10 cellular contexts compared by ENCODE assay signal in the genomic region with DNA sequence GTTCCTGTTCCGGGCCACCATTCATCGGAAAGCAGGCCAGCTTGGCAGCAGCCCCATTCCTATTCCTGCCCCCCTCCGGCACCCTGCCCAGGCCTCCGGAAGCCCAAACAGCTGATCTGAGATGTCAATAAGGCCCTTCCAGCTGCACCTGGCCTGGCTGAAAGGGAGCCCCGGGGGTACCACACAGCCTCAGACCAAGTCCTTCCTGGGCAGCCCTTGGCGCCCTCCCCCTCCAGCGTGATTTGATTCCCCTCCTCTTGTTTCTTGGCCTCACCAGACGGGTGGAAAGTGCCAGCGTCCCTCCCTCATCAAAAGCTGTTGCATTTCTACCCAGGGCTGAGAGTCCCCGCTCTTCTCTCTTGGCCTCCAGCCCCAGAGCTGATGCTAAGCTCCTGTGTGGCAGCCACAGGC.
A peak's percentile ranks its signal among the peaks of the same experiment; 100 is the strongest.
DNase-seq lines count a peak whose midpoint lies in the region; TF ChIP-seq lines count a peak whose summit lies in the region.
"Had no signal": no experiment of that assay in that cellular context is flagged by ENCODE, and none has a peak within 500 bp of the region (broad histone marks: within the 10 kb centered on the region; RNA-seq: fewer than 3 reads in every experiment).

No MANE protein-coding gene starts in this region.

- H3K9ac ChIP-seq in MM.1S (ENCODE audit: low read length) = no peak overlapping the region
- H3K9ac ChIP-seq: KMS-11 had no signal

- H3K27ac ChIP-seq in MM.1S (ENCODE audit: low read length) (no peak overlapping the region), prostate gland (no peak overlapping the region)
- H3K27ac ChIP-seq: KMS-11 had no signal

- no peaks in the 10 kb centered on the region for H3F3A ChIP-seq in MM.1S (ENCODE audit: insufficient read depth, low read length)

- no peak overlapping the region for H3K4me2 ChIP-seq in MM.1S (ENCODE audit: low read depth, low read length)
- H3K4me2 ChIP-seq: KMS-11 had no signal

- DNase-seq in DMS153 treated with DMSO at 0.1 percent for 48 hours (lab: John Stamatoyannopoulos, UW; ENCODE audit: unreplicated experiment) (peak; percentile 76), NCI-H345 (lab: John Stamatoyannopoulos, UW) (peak; percentile 74), dermis blood vessel endothelial cell (peak; percentile 46), nucleus accumbens (lab: John Stamatoyannopoulos, UW) (peak in 54 of 56 donors; percentile 10 to 91 (median 67)), MM.1S (no peak), amniotic stem cell (lab: John Stamatoyannopoulos, UW) (no peak), NOMO-1 (lab: John Stamatoyannopoulos, UW; ENCODE audit: unreplicated experiment in 2 of 2) (no peak), prostate gland (ENCODE audit: low spot score) (no peak)
- DNase-seq: small intestine had no signal

- H3K9me3 ChIP-seq in MM.1S (replicated peaks; ENCODE audit: insufficient read depth, low read length) (no peaks in the 10 kb centered on the region), prostate gland (no peaks in the 10 kb centered on the region)

- WGBS in prostate gland = 11% methylated on average over 10 of the region's 10 CpGs

- H3K9me2 ChIP-seq in MM.1S (replicated peaks; ENCODE audit: insufficient read depth, low read length) = no peaks in the 10 kb centered on the region

- no peak for TF ChIP-seq POLR2A in prostate gland (IDR thresholded peaks at IDR 0.05)

- intact Hi-C loops in prostate gland (cut with DNase I) = no loop called here

- H3K4me3 ChIP-seq in MM.1S (ENCODE audit: low read length) (no peak overlapping the region), prostate gland (no peak overlapping the region)

- H2AFZ ChIP-seq in MM.1S (ENCODE audit: low read length) = no peak overlapping the region

- no peaks in the 10 kb centered on the region for H4K20me1 ChIP-seq in MM.1S (ENCODE audit: insufficient read depth, low read length)

- no peak for TF ChIP-seq CTCF in MM.1S (IDR thresholded peaks at IDR 0.05; ENCODE audit: low read length)
- TF ChIP-seq CTCF in prostate gland (IDR thresholded peaks at IDR 0.05) = no peak

- H3K79me2 ChIP-seq in MM.1S (ENCODE audit: low read length) = 0 out of 2 replicates have a peak, but pooled peaks cover 9% of the 10 kb centered on the region

- H3K27me3 ChIP-seq in MM.1S (replicated peaks; ENCODE audit: insufficient read depth, low read length) = no peaks in the 10 kb centered on the region
- no peaks in the 10 kb centered on the region for H3K27me3 ChIP-seq in prostate gland (replicated peaks; ENCODE audit: insufficient read depth)

- H3K4me1 ChIP-seq in MM.1S (ENCODE audit: low read length) (peaks cover 4% of the 10 kb centered on the region; the same call in 1 of the 2 replicates), prostate gland (replicated peaks) (no peaks in the 10 kb centered on the region)

- no peaks in the 10 kb centered on the region for H3K36me3 ChIP-seq in MM.1S (replicated peaks; ENCODE audit: insufficient read depth, low read length)
- no peaks in the 10 kb centered on the region for H3K36me3 ChIP-seq in prostate gland

Comparison
In these comparisons a context has a peak if more than half of its experiments do, and no peak if none do; other contexts are left out.
1. DNase-seq: peak in DMS153 treated with DMSO at 0.1 percent for 48 hours (single experiment), NCI-H345 (single experiment), dermis blood vessel endothelial cell (single experiment) and nucleus accumbens (54 of 56); none in MM.1S (single experiment), amniotic stem cell (single experiment), NOMO-1 (0 of 2) and prostate gland (single experiment).